In genomic region chr7:21927693-21928092, GRCh38 we compare ENCODE assay signal across 29 cellular contexts.
"Had no signal": no experiment of that assay in that cellular context is flagged by ENCODE, and none has a peak within 500 bp of the region (broad histone marks: within the 10 kb centered on the region; RNA-seq: fewer than 3 reads in every experiment).

No MANE protein-coding gene starts in this region.

- H3K27me3 Mint-ChIP-seq: activated B cell treated with CpG ODN at 0.5 μM for 24 hours; activated CD4-positive, alpha-beta memory T cell treated with anti-CD3 and anti-CD28 coated beads, Interleukin-2, amount 10 ng/mL, durations not matched to agents 7 days and 5 days; activated naive CD8-positive, alpha-beta T cell treated with anti-CD3 and anti-CD28 coated beads for 36 hours had no signal

- H3K9me2 ChIP-seq: SK-N-SH had no signal

- H3K4me3 ChIP-seq: SJSA1 had no signal

- H3K27me3 ChIP-seq: brain microvascular endothelial cell, SJSA1 had no signal

- H3K9me3 Mint-ChIP-seq: activated T-helper 17 cell treated with anti-CD3 and anti-CD28 coated beads, Interleukin-2, amount 50 U/mL, for 72 hours had no signal

- H3K4me3 Mint-ChIP-seq: activated B cell treated with CpG ODN at 0.5 μM for 24 hours; activated CD4-positive, alpha-beta memory T cell treated with anti-CD3 and anti-CD28 coated beads, Interleukin-2, amount 10 ng/mL, durations not matched to agents 7 days and 5 days; activated naive CD8-positive, alpha-beta T cell treated with anti-CD3 and anti-CD28 coated beads for 36 hours; activated T-cell treated with anti-CD3 and anti-CD28 coated beads, Interleukin-2, amount 50 U/mL, for 72 hours; activated T-helper 17 cell treated with anti-CD3 and anti-CD28 coated beads, Interleukin-2, amount 50 U/mL, for 72 hours; central memory CD8-positive, alpha-beta T cell; T-helper 1 cell treated with Interleukin-12 subunit alpha and Interleukin-12 subunit beta and Interleukin-4 antibody, amounts not matched to agents 30 μg/mL and 1 μg/mL, for 36 hours; T-helper 2 cell treated with Interferon-gamma antibody and Interleukin-4, amounts not matched to agents 5 μg/mL and 100 μg/mL, for 36 hours had no signal

- H3K9me3 ChIP-seq: SJSA1 had no signal

- H3K9ac ChIP-seq: KMS-11, SK-N-SH had no signal

- DNase-seq: activated B cell treated with CpG ODN at 0.5 μM for 24 hours; activated CD4-positive, alpha-beta memory T cell treated with anti-CD3 and anti-CD28 coated beads, Interleukin-2, amount 10 ng/mL, durations not matched to agents 7 days and 5 days; activated CD4-positive, alpha-beta T cell treated with anti-CD3 and anti-CD28 coated beads for 4 hours; activated CD4-positive, CD25-positive, alpha-beta regulatory T cell treated with anti-CD3 and anti-CD28 coated beads, Interleukin-2, amount 50 U/mL, for 72 hours; activated effector memory CD4-positive, alpha-beta T cell treated with anti-CD3 and anti-CD28 coated beads, Interleukin-2, amount 50 U/mL, for 16 hours; activated naive CD4-positive, alpha-beta T cell; activated naive CD4-positive, alpha-beta T cell treated with anti-CD3 and anti-CD28 coated beads, Interleukin-2, amount 50 U/mL, for 16 hours; activated naive CD8-positive, alpha-beta T cell treated with anti-CD3 and anti-CD28 coated beads for 36 hours; activated T-cell treated with anti-CD3 and anti-CD28 coated beads, Interleukin-2, amount 50 U/mL, for 1 hour; activated T-cell treated with anti-CD3 and anti-CD28 coated beads, Interleukin-2, amount 50 U/mL, for 72 hours; amniotic stem cell; aorta; brain microvascular endothelial cell; NCI-H1092 treated with DMSO at 0.1 percent for 48 hours; NCI-H1417 treated with DMSO at 0.1 percent for 48 hours; NCI-H187 treated with DMSO at 0.1 percent for 48 hours; NCI-H2081; NCI-H345; NCI-H524 treated with DMSO at 0.1 percent for 48 hours; NCI-H774; SHP77 treated with DMSO at 0.1 percent for 48 hours; SK-N-SH had no signal

- H3K4me1 Mint-ChIP-seq: activated T-helper 17 cell treated with anti-CD3 and anti-CD28 coated beads, Interleukin-2, amount 50 U/mL, for 72 hours; central memory CD8-positive, alpha-beta T cell had no signal

- ATAC-seq: activated T-cell treated with anti-CD3 and anti-CD28 coated beads, Interleukin-2, amount 50 U/mL, for 72 hours; activated T-helper 17 cell treated with anti-CD3 and anti-CD28 coated beads, Interleukin-2, amount 50 U/mL, for 72 hours; Panc1 had no signal

- H3K4me2 ChIP-seq: KMS-11, SK-N-SH had no signal

- H3K27ac ChIP-seq: brain microvascular endothelial cell, KMS-11, SJSA1 had no signal

- H3K27ac Mint-ChIP-seq: activated CD4-positive, alpha-beta memory T cell treated with anti-CD3 and anti-CD28 coated beads, Interleukin-2, amount 10 ng/mL, durations not matched to agents 7 days and 5 days; activated naive CD8-positive, alpha-beta T cell treated with anti-CD3 and anti-CD28 coated beads for 36 hours; activated T-cell treated with anti-CD3 and anti-CD28 coated beads, Interleukin-2, amount 50 U/mL, for 72 hours; activated T-helper 17 cell treated with anti-CD3 and anti-CD28 coated beads, Interleukin-2, amount 50 U/mL, for 72 hours; T-helper 1 cell treated with Interleukin-12 subunit alpha and Interleukin-12 subunit beta and Interleukin-4 antibody, amounts not matched to agents 30 μg/mL and 1 μg/mL, for 36 hours; T-helper 2 cell treated with Interferon-gamma antibody and Interleukin-4, amounts not matched to agents 5 μg/mL and 100 μg/mL, for 36 hours had no signal

- H3K36me3 ChIP-seq: brain microvascular endothelial cell, SJSA1 had no signal
